In the genomic region with DNA sequence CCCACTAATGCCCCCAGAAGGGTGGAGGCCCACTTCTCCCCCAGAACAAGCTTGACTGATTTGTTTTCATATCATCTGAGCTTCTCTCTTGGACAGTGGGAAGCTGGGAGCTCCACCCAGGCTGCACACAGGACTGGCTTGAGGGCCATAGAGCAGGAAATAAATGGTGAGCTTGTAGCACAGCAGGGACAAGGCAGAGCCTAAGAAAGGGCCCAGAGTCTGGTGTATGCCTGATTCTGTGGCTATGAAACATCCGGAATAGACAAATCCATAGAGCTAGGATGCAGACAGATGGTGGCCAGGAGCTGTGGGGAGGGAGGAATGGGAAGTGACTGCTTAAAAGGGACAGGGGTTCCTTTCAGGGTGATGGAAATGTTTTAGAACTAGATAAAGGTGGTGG, we compare ENCODE assay signal across 12 cellular contexts.
A peak's percentile ranks its signal among the peaks of the same experiment; 100 is the strongest.
DNase-seq lines count a peak whose midpoint lies in the region; ATAC-seq, FAIRE-seq and TF ChIP-seq lines count a peak whose summit lies in the region.
"Had no signal": no experiment of that assay in that cellular context is flagged by ENCODE, and none has a peak within 500 bp of the region (broad histone marks: within the 10 kb centered on the region; RNA-seq: fewer than 3 reads in every experiment).

No MANE protein-coding gene starts in this region.

- DNase-seq in Right ventricle myocardium inferior (ENCODE audit: missing footprints) (peak; percentile 11), Right ventricle myocardium superior (no peak), UCSD-AML1 (lab: John Stamatoyannopoulos, UW; ENCODE audit: unreplicated experiment) (peak; percentile 58), uterus (no peak), NCI-H1092 treated with DMSO at 0.1 percent for 48 hours (lab: John Stamatoyannopoulos, UW) (no peak), GM12892 (ENCODE audit: insufficient read length) (no peak)
- DNase-seq in effector memory CD4-positive, alpha-beta T cell = no peak
- DNase-seq: activated CD8-positive, alpha-beta memory T cell treated with anti-CD3 and anti-CD28 coated beads, Interleukin-2, amount 50 U/mL, for 48 hours; left cardiac atrium; NK-92 treated with Interleukin-12 subunit alpha and Interleukin-12 subunit beta, amount 100 ng/mL, for 24 hours had no signal

- FAIRE-seq in GM12892 (lab: Jason Lieb, UNC) = no peak
- FAIRE-seq: H1 had no signal

- H3K4me1 ChIP-seq in uterus = peaks cover 14 to 21% of the 10 kb centered on the region in 2 donors
- no peaks in the 10 kb centered on the region for H3K4me1 ChIP-seq in effector memory CD4-positive, alpha-beta T cell (ENCODE audit: control insufficient read depth, insufficient read depth, low read length, poor library complexity, severe bottlenecking)

- H3K27me3 ChIP-seq in layer of hippocampus (ENCODE audit: control insufficient read depth, insufficient read depth, low read length) (no peaks in the 10 kb centered on the region), uterus (no peaks in the 10 kb centered on the region)
- H3K27me3 ChIP-seq in effector memory CD4-positive, alpha-beta T cell (replicated peaks; ENCODE audit: control insufficient read depth, insufficient read depth, low read length, poor library complexity, severe bottlenecking) = no peaks in the 10 kb centered on the region

- H3K27ac ChIP-seq in layer of hippocampus (ENCODE audit: low read depth, low read length) (peak overlapping the region; percentile 64), uterus (peak overlapping the region; percentile 13 to 43)
- H3K27ac ChIP-seq in effector memory CD4-positive, alpha-beta T cell (ENCODE audit: insufficient read depth, low read length, poor library complexity, severe bottlenecking) = no peak overlapping the region

- H3K36me3 ChIP-seq in uterus = no peaks in the 10 kb centered on the region
- H3K36me3 ChIP-seq in effector memory CD4-positive, alpha-beta T cell (ENCODE audit: control insufficient read depth, insufficient read depth, low read length) = no peaks in the 10 kb centered on the region

- no peak overlapping the region for H3K4me3 ChIP-seq in uterus
- no peak overlapping the region for H3K4me3 ChIP-seq in effector memory CD4-positive, alpha-beta T cell (ENCODE audit: insufficient read depth, low read depth, low read length, poor library complexity, severe bottlenecking)

- intact Hi-C loops in Right ventricle myocardium inferior (cut with DNase I) (no loop called here), Right ventricle myocardium superior (cut with DNase I) (loop anchor here (5.0 kb wide), 1 partner anchor 88 kb away; no protein-coding TSS in a partner anchor), uterus (cut with DNase I; ENCODE audit: low total_unique reads) (no loop called here)

- no peak for ATAC-seq in Right ventricle myocardium inferior
- no peak for ATAC-seq in Right ventricle myocardium superior (ENCODE audit: poor library complexity)

- TF ChIP-seq CTCF in uterus (IDR thresholded peaks at IDR 0.05) = no peak

- no peaks in the 10 kb centered on the region for H3K9me3 ChIP-seq in uterus
- H3K9me3 ChIP-seq in effector memory CD4-positive, alpha-beta T cell (ENCODE audit: control insufficient read depth, low read length) = no peaks in the 10 kb centered on the region

- no peak for TF ChIP-seq POLR2A in uterus (IDR thresholded peaks at IDR 0.05)
- TF ChIP-seq POLR2A in GM12892 (IDR thresholded peaks at IDR 0.05; ENCODE audit: low read depth, low read length) = no peak

Comparison
In these comparisons a context has a peak if more than half of its experiments do, and no peak if none do; other contexts are left out.
1. DNase-seq: peak in Right ventricle myocardium inferior (single experiment) and UCSD-AML1 (single experiment); none in Right ventricle myocardium superior (single experiment), uterus (0 of 2), NCI-H1092 treated with DMSO at 0.1 percent for 48 hours (single experiment), effector memory CD4-positive, alpha-beta T cell (0 of 3) and GM12892 (single experiment).